ENCODE assay signal across 1 cellular context in the genomic region with DNA sequence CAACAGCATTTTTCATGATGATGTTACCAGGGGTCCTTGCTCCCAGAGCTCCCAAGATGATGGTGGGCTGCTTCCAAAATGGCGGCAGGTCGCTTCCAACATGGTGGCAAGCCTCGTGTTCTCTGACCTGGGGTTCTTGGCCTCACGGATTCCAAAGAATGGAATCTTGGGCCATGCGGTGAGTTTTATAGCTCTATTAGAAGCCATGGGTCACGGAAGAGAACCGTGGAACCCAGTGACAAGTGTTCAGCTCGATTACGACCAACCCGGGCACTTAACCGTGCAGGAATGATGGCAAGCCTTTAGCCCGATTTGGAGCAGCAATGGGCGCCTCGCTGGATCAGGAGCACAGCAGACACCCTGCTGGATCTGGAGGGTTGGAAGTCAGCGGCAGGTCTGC.
TF ChIP-seq lines count a peak whose summit lies in the region.
"Not testable (repeated sequence)": the region's sequence is repeated elsewhere in the genome, so short reads cannot be mapped to it uniquely, and the experiment has no call there.

No MANE protein-coding gene starts in this region.

TF ChIP-seq in K562, 482 proteins besides CTCF, POLR2A, EP300 and RAD21 (continued from another document):
- TF ChIP-seq ZNF511 (CRISPR knock-in tag; IDR thresholded peaks at IDR 0.05) (peak; percentile 60; the same call in 1 of the 2 replicates), NR2C1 (tag; IDR thresholded peaks at IDR 0.05) (peak; percentile 53; the same call in 1 of the 2 replicates)
- TF ChIP-seq NR2C1 (IDR thresholded peaks at IDR 0.05): not testable (repeated sequence)
